28 cellular contexts compared by ENCODE assay signal in the genomic region with DNA sequence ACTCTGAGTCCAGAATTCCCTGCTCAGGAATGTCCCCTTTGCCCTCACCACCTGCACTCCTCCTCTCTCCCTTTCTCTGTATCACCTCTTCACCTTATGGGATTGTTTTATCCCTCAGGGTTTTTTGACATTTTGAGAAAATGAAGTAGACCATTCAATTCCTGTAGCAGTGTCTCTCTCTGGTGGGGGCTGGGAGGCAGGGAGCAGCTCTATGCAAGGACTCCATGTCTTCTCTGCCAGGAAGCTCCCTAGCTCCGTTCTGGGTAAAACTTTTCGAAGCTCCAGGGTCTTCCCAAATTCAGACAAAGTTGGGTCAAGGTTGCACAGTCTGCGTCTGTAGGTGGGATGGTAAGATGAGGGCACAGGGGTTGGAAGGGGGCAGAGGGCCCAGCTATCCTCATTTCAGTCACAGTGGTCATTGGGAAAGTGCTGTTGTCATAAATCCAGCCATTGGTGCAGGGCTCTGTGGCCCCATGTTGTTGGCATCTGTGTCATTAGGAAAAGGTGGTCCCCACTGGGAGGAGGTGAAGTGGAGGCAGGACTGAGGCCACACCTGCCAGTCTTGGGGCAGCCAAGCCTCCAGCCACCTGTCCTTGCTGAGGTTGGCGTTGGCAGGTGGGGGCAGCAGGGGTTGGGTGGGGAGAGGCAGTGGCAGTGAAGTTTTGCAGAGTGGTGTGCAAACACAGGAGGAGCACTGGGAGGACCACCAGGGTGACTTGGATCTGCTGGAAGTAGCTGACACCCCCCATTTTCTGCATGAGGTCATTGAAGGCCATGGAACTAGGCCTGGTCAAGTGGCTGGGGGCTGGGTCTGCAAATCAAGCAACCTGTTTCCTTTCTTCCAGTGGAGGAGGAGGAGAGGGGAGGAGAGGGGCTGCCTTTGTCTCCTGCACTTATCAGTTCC. TPM values are rescaled to one million over a fixed set of nuclear protein-coding genes. Genes with fewer than 3 reads are reported as not detected.
DNase-seq lines count a peak whose midpoint lies in the region; ATAC-seq and TF ChIP-seq lines count a peak whose summit lies in the region.
"Had no signal": no experiment of that assay in that cellular context is flagged by ENCODE, and none has a peak within 500 bp of the region (broad histone marks: within the 10 kb centered on the region; RNA-seq: fewer than 3 reads in every experiment).

No MANE protein-coding gene starts in this region.

- TF ChIP-seq CTCF in nephron (IDR thresholded peaks at IDR 0.05; ENCODE audit: unreplicated experiment in 3 of 3) (no peak), stomach (IDR thresholded peaks at IDR 0.05) (no peak)

- H3K27ac Mint-ChIP-seq in activated T-helper 17 cell treated with anti-CD3 and anti-CD28 coated beads, Interleukin-2, amount 50 U/mL, for 72 hours, result peak overlapping the region; percentile 50
- H3K27ac Mint-ChIP-seq in nephron, result peak overlapping the region; percentile 91 to 96 (median 95)
- H3K27ac Mint-ChIP-seq: activated CD8-positive, alpha-beta T cell treated with anti-CD3 and anti-CD28 coated beads for 36 hours; activated naive CD4-positive, alpha-beta T cell treated with anti-CD3 and anti-CD28 coated beads, Interleukin-2, amount 50 U/mL, for 24 hours; activated T-helper 2 cell treated with anti-CD3 and anti-CD28 coated beads, Interferon-gamma antibody, Interleukin-2, Interleukin-4, amounts not matched to agents 10 μg/mL and 5 μg/mL and 100 μg/mL, durations not matched to agents 14 hours and 24 hours and 36 hours; CD14-positive monocyte had no signal

- intact Hi-C loops in stomach (cut with DNase I; ENCODE audit: low total_unique reads), result no loop called here

- TF ChIP-seq EP300 in stomach (IDR thresholded peaks at IDR 0.05), result no peak

- TF ChIP-seq POLR2A in stomach (IDR thresholded peaks at IDR 0.05), result no peak

- H3K4me1 Mint-ChIP-seq in activated T-helper 17 cell treated with anti-CD3 and anti-CD28 coated beads, Interleukin-2, amount 50 U/mL, for 72 hours, result peaks cover 7% of the 10 kb centered on the region
- H3K4me1 Mint-ChIP-seq in nephron, result peaks cover 30% of the 10 kb centered on the region
- H3K4me1 Mint-ChIP-seq: activated naive CD4-positive, alpha-beta T cell treated with anti-CD3 and anti-CD28 coated beads, Interleukin-2, amount 50 U/mL, for 24 hours had no signal

- H3K9me3 Mint-ChIP-seq in activated T-helper 17 cell treated with anti-CD3 and anti-CD28 coated beads, Interleukin-2, amount 50 U/mL, for 72 hours, result no peaks in the 10 kb centered on the region
- H3K9me3 Mint-ChIP-seq in nephron, result no peaks in the 10 kb centered on the region
- H3K9me3 Mint-ChIP-seq: activated CD8-positive, alpha-beta T cell treated with anti-CD3 and anti-CD28 coated beads for 36 hours; activated naive CD4-positive, alpha-beta T cell treated with anti-CD3 and anti-CD28 coated beads, Interleukin-2, amount 50 U/mL, for 24 hours; activated T-helper 2 cell treated with anti-CD3 and anti-CD28 coated beads, Interferon-gamma antibody, Interleukin-2, Interleukin-4, amounts not matched to agents 10 μg/mL and 5 μg/mL and 100 μg/mL, durations not matched to agents 14 hours and 24 hours and 36 hours; CD14-positive monocyte had no signal

- no peak overlapping the region for H3K4me3 ChIP-seq in stomach
- H3K4me3 ChIP-seq: right atrium auricular region, uterus had no signal

- ATAC-seq in activated T-helper 17 cell treated with anti-CD3 and anti-CD28 coated beads, Interleukin-2, amount 50 U/mL, for 72 hours (replicated peaks), result no peak
- ATAC-seq in HG03460 (IDR thresholded peaks at IDR 0.05; ENCODE audit: unreplicated experiment), result no peak
- ATAC-seq: activated CD8-positive, alpha-beta T cell treated with anti-CD3 and anti-CD28 coated beads for 36 hours had no signal

- H3K4me1 ChIP-seq in stomach, result peaks cover 0 to 16% (median 12%) of the 10 kb centered on the region in 4 donors

- H3K36me3 ChIP-seq in stomach, result no peaks in the 10 kb centered on the region
- H3K36me3 ChIP-seq: right atrium auricular region, uterus had no signal

- H3K4me3 Mint-ChIP-seq in activated T-helper 17 cell treated with anti-CD3 and anti-CD28 coated beads, Interleukin-2, amount 50 U/mL, for 72 hours, result no peak overlapping the region
- no peak overlapping the region for H3K4me3 Mint-ChIP-seq in nephron
- H3K4me3 Mint-ChIP-seq: activated CD8-positive, alpha-beta T cell treated with anti-CD3 and anti-CD28 coated beads for 36 hours; activated naive CD4-positive, alpha-beta T cell treated with anti-CD3 and anti-CD28 coated beads, Interleukin-2, amount 50 U/mL, for 24 hours had no signal

- H3K27me3 ChIP-seq in stomach, result no peaks in the 10 kb centered on the region
- H3K27me3 ChIP-seq: right atrium auricular region, uterus had no signal

- WGBS in stomach, 5 donors, result 63 to 83% (median 80%) methylated on average over 4 of the region's 4 CpGs

- H3K27ac ChIP-seq in stomach, result peak overlapping the region in 3 of 5 donors; percentile 2 to 27 (median 13)
- H3K27ac ChIP-seq: epithelial cell of prostate, HL-60, right atrium auricular region had no signal

- no peaks in the 10 kb centered on the region for H3K36me3 Mint-ChIP-seq in activated T-helper 17 cell treated with anti-CD3 and anti-CD28 coated beads, Interleukin-2, amount 50 U/mL, for 72 hours (ENCODE audit: low read depth)
- H3K36me3 Mint-ChIP-seq in nephron (ENCODE audit: low read depth), result no peaks in the 10 kb centered on the region
- H3K36me3 Mint-ChIP-seq: activated naive CD4-positive, alpha-beta T cell treated with anti-CD3 and anti-CD28 coated beads, Interleukin-2, amount 50 U/mL, for 24 hours; CD14-positive monocyte had no signal

- DNase-seq in ecto neural progenitor cell (ENCODE audit: low spot score), result peak; percentile 39
- DNase-seq in stomach, result peak; percentile 9
- DNase-seq in mucosa of gallbladder (ENCODE audit: low spot score), result no peak
- DNase-seq in stimulated activated CD8-positive, alpha-beta memory T cell treated with anti-CD3 and anti-CD28 coated beads, Interleukin-4, amount 100 ng/mL, for 48 hours, result no peak
- DNase-seq: activated CD4-positive, CD25-positive, alpha-beta regulatory T cell treated with anti-CD3 and anti-CD28 coated beads, Interleukin-2, amount 50 U/mL, for 72 hours; activated CD8-positive, alpha-beta T cell treated with anti-CD3 and anti-CD28 coated beads for 36 hours; caudate nucleus; glutamatergic neuron; MV-4-11; stimulated activated naive CD4-positive, alpha-beta T cell had no signal

- H3K9me3 ChIP-seq in stomach, result no peaks in the 10 kb centered on the region
- H3K9me3 ChIP-seq: right atrium auricular region, uterus had no signal

- H3K27me3 Mint-ChIP-seq in activated T-helper 17 cell treated with anti-CD3 and anti-CD28 coated beads, Interleukin-2, amount 50 U/mL, for 72 hours, result peaks cover 13% of the 10 kb centered on the region
- peaks cover 12% of the 10 kb centered on the region for H3K27me3 Mint-ChIP-seq in nephron (ENCODE audit: low read depth)

RNA-seq across cellular contexts. Expression of gene SLC22A6, which starts 25.4 kb away (rescaled TPM):
- not detected for total RNA-seq in activated T-helper 17 cell treated with anti-CD3 and anti-CD28 coated beads, Interleukin-2, amount 50 U/mL, for 72 hours
- total RNA-seq in stomach (not detected), mucosa of gallbladder (not detected)
- polyA plus RNA-seq in stomach, result not detected
- total RNA-seq: activated CD8-positive, alpha-beta T cell treated with anti-CD3 and anti-CD28 coated beads for 36 hours; activated T-helper 2 cell treated with anti-CD3 and anti-CD28 coated beads, Interferon-gamma antibody, Interleukin-2, Interleukin-4, amounts not matched to agents 10 μg/mL and 5 μg/mL and 100 μg/mL, durations not matched to agents 14 hours and 24 hours and 36 hours; LHCN-M2; lung microvascular endothelial cell; myocyte; NCI-H460; osteoblast; right atrium auricular region; SK-MEL-5; T-helper 1 cell treated with Interleukin-12 subunit alpha and Interleukin-12 subunit beta and Interleukin-4 antibody, amounts not matched to agents 30 ng/mL and 1 ng/mL, for 36 hours; uterus had no signal
- polyA plus RNA-seq: CD14-positive monocyte, keratinocyte had no signal

RNA-seq across cellular contexts. Expression of gene CHRM1, which starts 38.2 kb away (rescaled TPM):
- not detected for total RNA-seq in activated T-helper 17 cell treated with anti-CD3 and anti-CD28 coated beads, Interleukin-2, amount 50 U/mL, for 72 hours
- total RNA-seq in stomach, result 10 to 100 TPM in 1 of 5 donors, 1 to 10 TPM in 2, under 1 TPM in 1, not detected in 1; 0.73 to 19.4 (median 6.6) TPM
- under 1 TPM in 2 of 3 donors, not detected in 1; 0.12 to 0.48 TPM for polyA plus RNA-seq in stomach
- 0.09 TPM for total RNA-seq in mucosa of gallbladder
- total RNA-seq: activated CD8-positive, alpha-beta T cell treated with anti-CD3 and anti-CD28 coated beads for 36 hours; activated T-helper 2 cell treated with anti-CD3 and anti-CD28 coated beads, Interferon-gamma antibody, Interleukin-2, Interleukin-4, amounts not matched to agents 10 μg/mL and 5 μg/mL and 100 μg/mL, durations not matched to agents 14 hours and 24 hours and 36 hours; LHCN-M2; lung microvascular endothelial cell; myocyte; NCI-H460; osteoblast; right atrium auricular region; T-helper 1 cell treated with Interleukin-12 subunit alpha and Interleukin-12 subunit beta and Interleukin-4 antibody, amounts not matched to agents 30 ng/mL and 1 ng/mL, for 36 hours had no signal
- polyA plus RNA-seq: CD14-positive monocyte, keratinocyte had no signal

RNA-seq across cellular contexts. Expression of gene SLC22A8, which starts 56.3 kb away (rescaled TPM):
- not detected for total RNA-seq in activated T-helper 17 cell treated with anti-CD3 and anti-CD28 coated beads, Interleukin-2, amount 50 U/mL, for 72 hours
- not detected for total RNA-seq in stomach
- not detected for polyA plus RNA-seq in stomach
- total RNA-seq in mucosa of gallbladder, result not detected
- total RNA-seq: activated CD8-positive, alpha-beta T cell treated with anti-CD3 and anti-CD28 coated beads for 36 hours; activated T-helper 2 cell treated with anti-CD3 and anti-CD28 coated beads, Interferon-gamma antibody, Interleukin-2, Interleukin-4, amounts not matched to agents 10 μg/mL and 5 μg/mL and 100 μg/mL, durations not matched to agents 14 hours and 24 hours and 36 hours; LHCN-M2; lung microvascular endothelial cell; myocyte; NCI-H460; osteoblast; right atrium auricular region; SK-MEL-5; T-helper 1 cell treated with Interleukin-12 subunit alpha and Interleukin-12 subunit beta and Interleukin-4 antibody, amounts not matched to agents 30 ng/mL and 1 ng/mL, for 36 hours; uterus had no signal
- polyA plus RNA-seq: CD14-positive monocyte, keratinocyte had no signal

Comparison
In these comparisons a context has a peak if more than half of its experiments do, and no peak if none do; other contexts are left out.
1. DNase-seq: peak in ecto neural progenitor cell (single experiment) and stomach (single experiment); none in mucosa of gallbladder (single experiment) and stimulated activated CD8-positive, alpha-beta memory T cell treated with anti-CD3 and anti-CD28 coated beads, Interleukin-4, amount 100 ng/mL, for 48 hours (single experiment).